In genomic region chr3:72082121-72082715, GRCh38 we compare ENCODE assay signal across 1 cellular context.
A peak's percentile ranks its signal among the peaks of the same experiment; 100 is the strongest.
TF ChIP-seq lines count a peak whose summit lies in the region.

No MANE protein-coding gene starts in this region.

TF ChIP-seq in K562, 482 proteins besides CTCF, POLR2A, EP300 and RAD21 (continued from another document and continues in another):
- no peak for TF ChIP-seq ZNF407 (IDR thresholded peaks at IDR 0.05; ENCODE audit: low read depth)
- TF ChIP-seq, protein P1, sequence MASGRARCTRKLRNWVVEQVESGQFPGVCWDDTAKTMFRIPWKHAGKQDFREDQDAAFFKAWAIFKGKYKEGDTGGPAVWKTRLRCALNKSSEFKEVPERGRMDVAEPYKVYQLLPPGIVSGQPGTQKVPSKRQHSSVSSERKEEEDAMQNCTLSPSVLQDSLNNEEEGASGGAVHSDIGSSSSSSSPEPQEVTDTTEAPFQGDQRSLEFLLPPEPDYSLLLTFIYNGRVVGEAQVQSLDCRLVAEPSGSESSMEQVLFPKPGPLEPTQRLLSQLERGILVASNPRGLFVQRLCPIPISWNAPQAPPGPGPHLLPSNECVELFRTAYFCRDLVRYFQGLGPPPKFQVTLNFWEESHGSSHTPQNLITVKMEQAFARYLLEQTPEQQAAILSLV (tag; IDR thresholded peaks at IDR 0.05) = no peak
- no peak for TF ChIP-seq HIVEP1 (CRISPR knock-in tag; IDR thresholded peaks at IDR 0.05)
- no peak for TF ChIP-seq SIX5 (IDR thresholded peaks at IDR 0.05; ENCODE audit: borderline replicate concordance in 1 of 2, insufficient read depth in 1 of 2, low read depth in 1 of 2, low read length in 2 of 2)
- TF ChIP-seq TEAD2 (tag; IDR thresholded peaks at IDR 0.05) = no peak
- no peak for TF ChIP-seq ILK (tag; IDR thresholded peaks at IDR 0.05; ENCODE audit: borderline replicate concordance, low read depth)
- TF ChIP-seq PHTF2 (CRISPR knock-in tag; IDR thresholded peaks at IDR 0.05) = no peak
- 0 out of 4 replicates have a peak, but pooled peaks of 1 of the 2 experiments have one; percentile 9 for TF ChIP-seq FOXA3 (CRISPR knock-in tag; conservative IDR thresholded peaks at IDR 0.05 in 1 of 2, IDR thresholded peaks at IDR 0.05 in 1 of 2)
- TF ChIP-seq CHAMP1 (IDR thresholded peaks at IDR 0.05) = no peak
- peak; percentile 7; the same call in 1 of the 2 replicates for TF ChIP-seq ZBTB12 (CRISPR knock-in tag; IDR thresholded peaks at IDR 0.05)
- TF ChIP-seq NR4A1 (CRISPR knock-in tag; IDR thresholded peaks at IDR 0.05) = no peak
- no peak for TF ChIP-seq NR4A1 (tag; IDR thresholded peaks at IDR 0.05)
- no peak for TF ChIP-seq BDP1 (IDR thresholded peaks at IDR 0.05; ENCODE audit: insufficient read depth, insufficient read length)
- TF ChIP-seq FOXP4 (CRISPR knock-in tag; IDR thresholded peaks at IDR 0.05; ENCODE audit: borderline replicate concordance) = no peak
- TF ChIP-seq, protein P2, sequence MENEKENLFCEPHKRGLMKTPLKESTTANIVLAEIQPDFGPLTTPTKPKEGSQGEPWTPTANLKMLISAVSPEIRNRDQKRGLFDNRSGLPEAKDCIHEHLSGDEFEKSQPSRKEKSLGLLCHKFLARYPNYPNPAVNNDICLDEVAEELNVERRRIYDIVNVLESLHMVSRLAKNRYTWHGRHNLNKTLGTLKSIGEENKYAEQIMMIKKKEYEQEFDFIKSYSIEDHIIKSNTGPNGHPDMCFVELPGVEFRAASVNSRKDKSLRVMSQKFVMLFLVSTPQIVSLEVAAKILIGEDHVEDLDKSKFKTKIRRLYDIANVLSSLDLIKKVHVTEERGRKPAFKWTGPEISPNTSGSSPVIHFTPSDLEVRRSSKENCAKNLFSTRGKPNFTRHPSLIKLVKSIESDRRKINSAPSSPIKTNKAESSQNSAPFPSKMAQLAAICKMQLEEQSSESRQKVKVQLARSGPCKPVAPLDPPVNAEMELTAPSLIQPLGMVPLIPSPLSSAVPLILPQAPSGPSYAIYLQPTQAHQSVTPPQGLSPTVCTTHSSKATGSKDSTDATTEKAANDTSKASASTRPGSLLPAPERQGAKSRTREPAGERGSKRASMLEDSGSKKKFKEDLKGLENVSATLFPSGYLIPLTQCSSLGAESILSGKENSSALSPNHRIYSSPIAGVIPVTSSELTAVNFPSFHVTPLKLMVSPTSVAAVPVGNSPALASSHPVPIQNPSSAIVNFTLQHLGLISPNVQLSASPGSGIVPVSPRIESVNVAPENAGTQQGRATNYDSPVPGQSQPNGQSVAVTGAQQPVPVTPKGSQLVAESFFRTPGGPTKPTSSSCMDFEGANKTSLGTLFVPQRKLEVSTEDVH (IDR thresholded peaks at IDR 0.05; ENCODE audit: low read depth, partially characterized antibody) = no peak
- TF ChIP-seq TCF7L2 (IDR thresholded peaks at IDR 0.05; ENCODE audit: low read depth, low read length) = no peak
- no peak for TF ChIP-seq ZNF79 (CRISPR knock-in tag; IDR thresholded peaks at IDR 0.05; ENCODE audit: low read depth)
- no peak for TF ChIP-seq PURB (CRISPR knock-in tag; IDR thresholded peaks at IDR 0.05; ENCODE audit: low read depth)
- no peak for TF ChIP-seq PHF8 (IDR thresholded peaks at IDR 0.05; ENCODE audit: borderline replicate concordance, low read length)
- TF ChIP-seq KAT2B (IDR thresholded peaks at IDR 0.05; ENCODE audit: low read depth, low read length) = no peak
- TF ChIP-seq ATF3 (IDR thresholded peaks at IDR 0.05) = 0 out of 2 replicates have a peak, but pooled peaks have one; percentile 15
- no peak for TF ChIP-seq ATF3 (CRISPR knock-in tag; conservative IDR thresholded peaks at IDR 0.05)
- TF ChIP-seq ETV5 (CRISPR knock-in tag; IDR thresholded peaks at IDR 0.05; ENCODE audit: low read depth) = no peak
- TF ChIP-seq, protein P3, sequence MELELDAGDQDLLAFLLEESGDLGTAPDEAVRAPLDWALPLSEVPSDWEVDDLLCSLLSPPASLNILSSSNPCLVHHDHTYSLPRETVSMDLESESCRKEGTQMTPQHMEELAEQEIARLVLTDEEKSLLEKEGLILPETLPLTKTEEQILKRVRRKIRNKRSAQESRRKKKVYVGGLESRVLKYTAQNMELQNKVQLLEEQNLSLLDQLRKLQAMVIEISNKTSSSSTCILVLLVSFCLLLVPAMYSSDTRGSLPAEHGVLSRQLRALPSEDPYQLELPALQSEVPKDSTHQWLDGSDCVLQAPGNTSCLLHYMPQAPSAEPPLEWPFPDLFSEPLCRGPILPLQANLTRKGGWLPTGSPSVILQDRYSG (tag; conservative IDR thresholded peaks at IDR 0.05; ENCODE audit: low read depth) = no peak
- no peak for TF ChIP-seq ZNF583 (CRISPR knock-in tag; IDR thresholded peaks at IDR 0.05)
- no peak for TF ChIP-seq NR3C1 (CRISPR knock-in tag; IDR thresholded peaks at IDR 0.05)
- no peak for TF ChIP-seq TCFL5 (CRISPR knock-in tag; conservative IDR thresholded peaks at IDR 0.05)
- no peak for TF ChIP-seq ZNF586 (CRISPR knock-in tag; conservative IDR thresholded peaks at IDR 0.05)
- TF ChIP-seq NFRKB (IDR thresholded peaks at IDR 0.05; ENCODE audit: low read depth) = no peak
- TF ChIP-seq PPARD (CRISPR knock-in tag; IDR thresholded peaks at IDR 0.05) = no peak
- TF ChIP-seq ZNF431 (CRISPR knock-in tag; IDR thresholded peaks at IDR 0.05) = no peak
- no peak for TF ChIP-seq BRCA1 (IDR thresholded peaks at IDR 0.05)
- TF ChIP-seq BRCA1 (CRISPR knock-in tag; IDR thresholded peaks at IDR 0.05) = no peak
- no peak for TF ChIP-seq ZSCAN32 (CRISPR knock-in tag; IDR thresholded peaks at IDR 0.05)
- TF ChIP-seq MYC (IDR thresholded peaks at IDR 0.05; ENCODE audit: low read depth, low read length) = 0 out of 2 replicates have a peak, but pooled peaks have one; percentile 14
- no peak for TF ChIP-seq MYC (CRISPR knock-in tag; IDR thresholded peaks at IDR 0.05; ENCODE audit: borderline replicate concordance, low read depth)
- no peak for TF ChIP-seq FOS (IDR thresholded peaks at IDR 0.05; ENCODE audit: extremely low read depth, insufficient read length)
- no peak for TF ChIP-seq NCOA6 (IDR thresholded peaks at IDR 0.05)
- peak; percentile 96 for TF ChIP-seq SOX6 (IDR thresholded peaks at IDR 0.05)
- TF ChIP-seq ZNF830 (CRISPR knock-in tag; IDR thresholded peaks at IDR 0.05) = no peak
- TF ChIP-seq, protein P4, sequence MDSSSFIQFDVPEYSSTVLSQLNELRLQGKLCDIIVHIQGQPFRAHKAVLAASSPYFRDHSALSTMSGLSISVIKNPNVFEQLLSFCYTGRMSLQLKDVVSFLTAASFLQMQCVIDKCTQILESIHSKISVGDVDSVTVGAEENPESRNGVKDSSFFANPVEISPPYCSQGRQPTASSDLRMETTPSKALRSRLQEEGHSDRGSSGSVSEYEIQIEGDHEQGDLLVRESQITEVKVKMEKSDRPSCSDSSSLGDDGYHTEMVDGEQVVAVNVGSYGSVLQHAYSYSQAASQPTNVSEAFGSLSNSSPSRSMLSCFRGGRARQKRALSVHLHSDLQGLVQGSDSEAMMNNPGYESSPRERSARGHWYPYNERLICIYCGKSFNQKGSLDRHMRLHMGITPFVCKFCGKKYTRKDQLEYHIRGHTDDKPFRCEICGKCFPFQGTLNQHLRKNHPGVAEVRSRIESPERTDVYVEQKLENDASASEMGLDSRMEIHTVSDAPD (CRISPR knock-in tag; IDR thresholded peaks at IDR 0.05) = no peak
- no peak for TF ChIP-seq RBM25 (IDR thresholded peaks at IDR 0.05; ENCODE audit: low read depth, low read length, severe bottlenecking)
- TF ChIP-seq NR2C1 (IDR thresholded peaks at IDR 0.05) = no peak
- peak; percentile 29; the same call in 1 of the 2 replicates for TF ChIP-seq NR2C1 (tag; IDR thresholded peaks at IDR 0.05)
- TF ChIP-seq CREM (IDR thresholded peaks at IDR 0.05; ENCODE audit: low read depth) = peak; percentile 51
- TF ChIP-seq NR2F6 (CRISPR knock-in tag; IDR thresholded peaks at IDR 0.05) = no peak
